In genomic region chr18:67628674-67629073, GRCh38 we compare ENCODE assay signal across 1 cellular context.
TF ChIP-seq lines count a peak whose summit lies in the region.

No MANE protein-coding gene starts in this region.

TF ChIP-seq in GM23338, 12 proteins besides CTCF, POLR2A, EP300 and RAD21 (continued from another document):
- TF ChIP-seq REST (IDR thresholded peaks at IDR 0.05; ENCODE audit: unreplicated experiment), result no peak
TF ChIP-seq in GM23338: peak in this region for 0.
